7 cellular contexts compared by ENCODE assay signal in genomic region chr1:94883688-94884087, GRCh38. TPM values are rescaled to one million over a fixed set of nuclear protein-coding genes. Genes with fewer than 3 reads are reported as not detected.
A peak's percentile ranks its signal among the peaks of the same experiment; 100 is the strongest.
DNase-seq lines count a peak whose midpoint lies in the region; ATAC-seq and TF ChIP-seq lines count a peak whose summit lies in the region.

No MANE protein-coding gene starts in this region.

- DNase-seq in GM23248 (peak; percentile 78), PC-3 (no peak), esophagus muscularis mucosa (ENCODE audit: extremely low spot score) (no peak), progenitor cell of endocrine pancreas (ENCODE audit: low spot score, unreplicated experiment) (no peak), NCI-H1105 treated with DMSO at 0.1 percent for 48 hours (lab: John Stamatoyannopoulos, UW) (no peak), RWPE1 (ENCODE audit: low spot score) (no peak)
- DNase-seq in NK-92 treated with Interleukin-12 subunit alpha and Interleukin-12 subunit beta, amount 100 ng/mL, for 24 hours (lab: John Stamatoyannopoulos, UW) = no peak

- H3K27ac ChIP-seq in GM23248 (peak overlapping the region; percentile 91), PC-3 (ENCODE audit: low read length) (no peak overlapping the region), esophagus muscularis mucosa (replicated peaks in 1 of 4) (peak overlapping the region; percentile 66 to 80 (median 78)), RWPE1 (no peak overlapping the region)

- H2AFZ ChIP-seq in GM23248 (peak overlapping the region; percentile 91), PC-3 (ENCODE audit: low read length) (peak overlapping the region; percentile 44; the same call in 1 of the 2 replicates)

- H3K4me3 Mint-ChIP-seq in progenitor cell of endocrine pancreas (ENCODE audit: low read depth) = no peak overlapping the region

- in situ Hi-C loops in GM23248 (cut with MboI) = no loop called here

- H3K9me2 ChIP-seq in GM23248 (ENCODE audit: insufficient read depth) (no peaks in the 10 kb centered on the region), PC-3 (replicated peaks; ENCODE audit: low read length) (no peaks in the 10 kb centered on the region)

- CTCF ChIA-PET in PC-3 (lab: Charles Lee) = no interaction called here
- CTCF ChIA-PET in RWPE1 (lab: Yijun Ruan, JAX) = no interaction called here

- TF ChIP-seq EP300 in esophagus muscularis mucosa (IDR thresholded peaks at IDR 0.05) = no peak

- H3K9ac ChIP-seq in GM23248 = peak overlapping the region; percentile 80
- H3K9ac ChIP-seq in PC-3 (ENCODE audit: low read length) = no peak overlapping the region

- TF ChIP-seq CTCF in PC-3 (conservative IDR thresholded peaks at IDR 0.05; ENCODE audit: low read depth, low read length) (no peak), esophagus muscularis mucosa (IDR thresholded peaks at IDR 0.05) (no peak), progenitor cell of endocrine pancreas (IDR thresholded peaks at IDR 0.05; ENCODE audit: unreplicated experiment) (no peak), RWPE1 (conservative IDR thresholded peaks at IDR 0.05; ENCODE audit: low read depth) (no peak)

- H3K27me3 ChIP-seq in GM23248 (replicated peaks; ENCODE audit: insufficient read depth) = no peaks in the 10 kb centered on the region
- H3K27me3 ChIP-seq in PC-3 (ENCODE audit: low read length) = no peaks in the 10 kb centered on the region
- H3K27me3 ChIP-seq in esophagus muscularis mucosa = no peaks in the 10 kb centered on the region

- no peaks in the 10 kb centered on the region for H3K9me3 Mint-ChIP-seq in progenitor cell of endocrine pancreas (ENCODE audit: low read depth)

- no peak for ATAC-seq in PC-3

- 6 to 10% methylated on average over 4 of the region's 4 CpGs for WGBS in GM23248 (ENCODE audit: low coverage in 1 of 2, low lambda C conversion rate in 2 of 2, missing lambda C conversion rate in 2 of 2), 2 experiments
- WGBS in esophagus muscularis mucosa = 13% methylated on average over 4 of the region's 4 CpGs

- H3K36me3 ChIP-seq in GM23248 (ENCODE audit: low read depth) = no peaks in the 10 kb centered on the region
- no peaks in the 10 kb centered on the region for H3K36me3 ChIP-seq in PC-3 (ENCODE audit: low read depth, low read length)
- H3K36me3 ChIP-seq in esophagus muscularis mucosa = no peaks in the 10 kb centered on the region

- peaks cover 14% of the 10 kb centered on the region for H3K4me1 ChIP-seq in GM23248 (ENCODE audit: insufficient read depth)
- H3K4me1 ChIP-seq in PC-3 (ENCODE audit: insufficient read depth, low read length) = peaks cover 13% of the 10 kb centered on the region
- H3K4me1 ChIP-seq in esophagus muscularis mucosa = peaks cover 0 to 30% (median 26%) of the 10 kb centered on the region in 4 donors

- intact Hi-C loops in PC-3 (cut with micrococcal nuclease) (no loop called here), esophagus muscularis mucosa (cut with DNase I) (no loop called here)

- H3F3A ChIP-seq in GM23248 (ENCODE audit: insufficient read depth) (peaks cover 10% of the 10 kb centered on the region; the same call in 1 of the 2 replicates), PC-3 (ENCODE audit: low read length, unreplicated experiment) (no peaks in the 10 kb centered on the region)

- H3K4me3 ChIP-seq in GM23248 = peak overlapping the region; percentile 45
- H3K4me3 ChIP-seq in PC-3 (ENCODE audit: low read length) = no peak overlapping the region
- peak overlapping the region in 3 of 4 donors; percentile 22 to 31 (median 22) for H3K4me3 ChIP-seq in esophagus muscularis mucosa

- H3K4me1 Mint-ChIP-seq in progenitor cell of endocrine pancreas (ENCODE audit: low read depth) = peaks cover 19% of the 10 kb centered on the region

- H3K79me2 ChIP-seq in GM23248 (ENCODE audit: insufficient read depth) (no peaks in the 10 kb centered on the region), PC-3 (ENCODE audit: low read length) (no peaks in the 10 kb centered on the region)

- H3K4me2 ChIP-seq in GM23248 (ENCODE audit: unreplicated experiment) (peak overlapping the region; percentile 66), PC-3 (ENCODE audit: low read length) (peak overlapping the region; percentile 53)

- no peaks in the 10 kb centered on the region for H3K27me3 Mint-ChIP-seq in progenitor cell of endocrine pancreas

- TF ChIP-seq POLR2A in esophagus muscularis mucosa (IDR thresholded peaks at IDR 0.05; ENCODE audit: low read depth) = no peak

- POLR2A ChIA-PET in PC-3 (lab: Charles Lee; ENCODE audit: unreplicated experiment) (no interaction called here), RWPE1 (lab: Yijun Ruan, JAX; ENCODE audit: low non-redundant PET) (no interaction called here)

- H3K27ac Mint-ChIP-seq in progenitor cell of endocrine pancreas = peak overlapping the region; percentile 82

- peaks cover 24% of the 10 kb centered on the region for H3K36me3 Mint-ChIP-seq in progenitor cell of endocrine pancreas (ENCODE audit: insufficient read depth)

- BruUV-seq in PC-3 (replicated peaks; lab: Mats Ljungman, UMichigan) = no TSS peak

- no peaks in the 10 kb centered on the region for H3K9me3 ChIP-seq in GM23248 (ENCODE audit: low read depth)
- H3K9me3 ChIP-seq in PC-3 (ENCODE audit: low read length) = no peaks in the 10 kb centered on the region
- no peaks in the 10 kb centered on the region for H3K9me3 ChIP-seq in esophagus muscularis mucosa

- H4K20me1 ChIP-seq in GM23248 (ENCODE audit: insufficient read depth) = no peaks in the 10 kb centered on the region
- no peaks in the 10 kb centered on the region for H4K20me1 ChIP-seq in PC-3 (ENCODE audit: low read length)

RNA-seq across cellular contexts. Expression of gene CNN3, which starts 43.2 kb away (rescaled TPM):
- 200 and 213 TPM in 2 replicates for total RNA-seq in GM23248 (2014; rRNA removed; shearing (Covaris generic))
- polyA plus RNA-seq in GM23248 (2016; fragmentation: Nextera tagmentation; extraction: Ambion mirVana) = 359 and 365 TPM in 2 replicates
- 231 and 323 TPM in 2 replicates for total RNA-seq in PC-3 (2014; rRNA removed)
- total RNA-seq in esophagus muscularis mucosa = 100 to 1,000 TPM; 140 to 268 (median 194) TPM
- 341 and 342 TPM in 2 replicates for total RNA-seq in progenitor cell of endocrine pancreas

Comparison
In these comparisons a context has a peak if more than half of its experiments do, and no peak if none do; other contexts are left out.
1. H3K27ac ChIP-seq: peak in GM23248 (single experiment) and esophagus muscularis mucosa (4 of 4); none in PC-3 (single experiment) and RWPE1 (single experiment).